Comparison of ENCODE assay signal across 9 cellular contexts in the genomic region with DNA sequence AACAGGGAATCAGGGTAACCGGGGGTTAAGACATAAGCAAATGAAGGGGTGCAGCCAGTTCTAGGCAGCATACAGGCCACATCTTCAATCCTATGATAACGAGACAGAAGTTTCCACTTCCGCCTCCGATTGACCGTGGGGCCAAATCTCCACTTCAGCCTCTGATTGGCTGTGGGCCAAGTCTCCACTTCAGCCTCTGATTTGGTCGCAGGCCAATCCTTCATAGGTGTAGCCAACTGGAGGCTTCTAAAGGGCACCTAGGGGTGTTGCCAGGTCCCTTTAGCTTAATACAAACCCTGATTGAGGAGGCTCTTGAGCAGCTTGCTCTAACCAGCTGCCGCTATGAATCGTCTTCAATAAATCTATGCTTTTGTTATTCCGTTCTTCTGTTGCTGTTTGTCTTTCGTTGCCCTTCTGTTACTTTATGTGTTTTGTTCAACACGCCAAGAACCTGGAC. TPM values are rescaled to one million over a fixed set of nuclear protein-coding genes. Genes with fewer than 3 reads are reported as not detected.
A peak's percentile ranks its signal among the peaks of the same experiment; 100 is the strongest.
DNase-seq lines count a peak whose midpoint lies in the region; ATAC-seq lines count a peak whose summit lies in the region.
"Had no signal": no experiment of that assay in that cellular context is flagged by ENCODE, and none has a peak within 500 bp of the region (broad histone marks: within the 10 kb centered on the region; RNA-seq: fewer than 3 reads in every experiment).

No MANE protein-coding gene starts in this region.

- H3K27me3 Mint-ChIP-seq in activated CD4-positive, alpha-beta memory T cell treated with anti-CD3 and anti-CD28 coated beads for 36 hours, result no peaks in the 10 kb centered on the region
- H3K27me3 Mint-ChIP-seq in naive B cell, result no peaks in the 10 kb centered on the region

- H3K9me3 Mint-ChIP-seq in activated CD4-positive, alpha-beta memory T cell treated with anti-CD3 and anti-CD28 coated beads for 36 hours, result no peaks in the 10 kb centered on the region
- H3K9me3 Mint-ChIP-seq in naive B cell, result no peaks in the 10 kb centered on the region

- H3K27ac Mint-ChIP-seq in activated CD4-positive, alpha-beta memory T cell treated with anti-CD3 and anti-CD28 coated beads for 36 hours, result no peak overlapping the region
- peak overlapping the region in 4 of 6 donors; percentile 37 to 76 (median 48) for H3K27ac Mint-ChIP-seq in naive B cell

- intact Hi-C loops in activated CD4-positive, alpha-beta memory T cell treated with anti-CD3 and anti-CD28 coated beads for 36 hours (cut with micrococcal nuclease), result loop anchor here (5.0 kb wide), 2 partner anchors 82 to 123 kb away; partner anchors contain the start of genes CEP250, CPNE1 and RBM12

- H3K4me1 Mint-ChIP-seq in activated CD4-positive, alpha-beta memory T cell treated with anti-CD3 and anti-CD28 coated beads for 36 hours (ENCODE audit: low read depth), result peaks cover 20% of the 10 kb centered on the region
- peaks cover 12 to 32% (median 27%) of the 10 kb centered on the region in 3 donors for H3K4me1 Mint-ChIP-seq in naive B cell

- ATAC-seq in naive B cell (ENCODE audit: low read depth in 2 of 2), result peak; percentile 23 to 69

- peaks cover 4% of the 10 kb centered on the region for H3K36me3 Mint-ChIP-seq in activated CD4-positive, alpha-beta memory T cell treated with anti-CD3 and anti-CD28 coated beads for 36 hours
- H3K36me3 Mint-ChIP-seq in naive B cell, result no peaks in the 10 kb centered on the region

- CTCF ChIA-PET in activated CD4-positive, alpha-beta memory T cell treated with anti-CD3 and anti-CD28 coated beads for 36 hours (lab: Charles Lee), result interaction anchor here (0.5 to 1.6 kb wide), 3 partner anchors 8 to 453 kb away, joined by 3 read pairs; no protein-coding TSS in a partner anchor

- peak; percentile 39 for DNase-seq in activated CD4-positive, alpha-beta T cell treated with anti-CD3 and anti-CD28 coated beads for 48 hours
- no peak for DNase-seq in activated CD4-positive, alpha-beta T cell treated with anti-CD3 and anti-CD28 coated beads, Interleukin-2, amount 50 U/mL, for 4 hours
- DNase-seq in NCI-H1417 (lab: John Stamatoyannopoulos, UW) (peak; percentile 94 to 98 (median 97)), naive B cell (peak; percentile 46), Kasumi-1 (lab: John Stamatoyannopoulos, UW) (no peak), epidermal melanocyte (ENCODE audit: insufficient read length, low spot score) (no peak), glomerular visceral epithelial cell (ENCODE audit: extremely low spot score) (no peak)
- DNase-seq in activated CD4-positive, alpha-beta memory T cell treated with anti-CD3 and anti-CD28 coated beads for 36 hours, result peak; percentile 55

- peak overlapping the region; percentile 16 for H3K4me3 Mint-ChIP-seq in activated CD4-positive, alpha-beta memory T cell treated with anti-CD3 and anti-CD28 coated beads for 36 hours
- peak overlapping the region in 5 of 8 donors; percentile 19 to 78 (median 47) for H3K4me3 Mint-ChIP-seq in naive B cell

- POLR2A ChIA-PET in activated CD4-positive, alpha-beta memory T cell treated with anti-CD3 and anti-CD28 coated beads for 36 hours (lab: Charles Lee), result interaction anchor here (1.2 kb wide), 1 partner anchor 85 kb away, joined by 3 read pairs; the partner anchor contains the start of gene CEP250

RNA-seq across cellular contexts. Expression of gene ERGIC3, which starts 2.1 kb away (rescaled TPM):
- total RNA-seq in activated CD4-positive, alpha-beta memory T cell treated with anti-CD3 and anti-CD28 coated beads for 36 hours, result 100 to 1,000 TPM; 109 to 120 TPM
- 100 to 1,000 TPM; 103 to 141 (median 117) TPM for polyA plus RNA-seq in naive B cell (ENCODE audit: low read depth in 6 of 6)

RNA-seq across cellular contexts. Expression of gene C20orf173, which starts 10.3 kb away (rescaled TPM):
- total RNA-seq in activated CD4-positive, alpha-beta memory T cell treated with anti-CD3 and anti-CD28 coated beads for 36 hours, result not detected
- not detected for polyA plus RNA-seq in naive B cell (ENCODE audit: low read depth in 6 of 6)
- polyA plus RNA-seq: esophagus had no signal

Comparison
In these comparisons a context has a peak if more than half of its experiments do, and no peak if none do; other contexts are left out.
1. DNase-seq: peak in activated CD4-positive, alpha-beta T cell treated with anti-CD3 and anti-CD28 coated beads for 48 hours (single experiment), NCI-H1417 (3 of 3), activated CD4-positive, alpha-beta memory T cell treated with anti-CD3 and anti-CD28 coated beads for 36 hours (single experiment) and naive B cell (single experiment); none in activated CD4-positive, alpha-beta T cell treated with anti-CD3 and anti-CD28 coated beads, Interleukin-2, amount 50 U/mL, for 4 hours (0 of 2), Kasumi-1 (0 of 2), epidermal melanocyte (single experiment) and glomerular visceral epithelial cell (single experiment).